Comparison of ENCODE assay signal across 30 cellular contexts in the genomic region with DNA sequence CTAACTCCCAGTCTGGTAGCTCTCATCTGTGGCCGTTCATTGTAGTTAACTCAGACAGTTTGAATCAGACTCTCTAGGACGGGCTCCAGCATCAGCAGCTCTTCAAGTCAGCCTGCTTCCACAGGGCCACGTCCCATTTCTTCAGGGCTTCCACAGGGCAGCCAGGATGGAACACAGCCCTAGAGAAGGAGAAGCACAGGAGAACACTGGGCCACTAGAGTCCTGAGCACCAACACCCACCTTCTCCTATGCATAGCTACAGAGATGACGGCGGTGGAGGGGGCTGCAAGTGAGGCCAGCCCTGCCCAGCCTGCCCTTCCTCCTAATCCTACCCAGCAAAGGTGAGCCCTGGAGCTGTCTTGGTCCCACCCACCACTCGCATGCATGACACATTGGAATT. TPM values are rescaled to one million over a fixed set of nuclear protein-coding genes. Genes with fewer than 3 reads are reported as not detected.
"Had no signal": no experiment of that assay in that cellular context is flagged by ENCODE, and none has a peak within 500 bp of the region (broad histone marks: within the 10 kb centered on the region; RNA-seq: fewer than 3 reads in every experiment).

No MANE protein-coding gene starts in this region.

- H3K9me3 Mint-ChIP-seq: activated B cell treated with CpG ODN at 0.5 μM for 24 hours; activated CD4-positive, alpha-beta memory T cell treated with anti-CD3 and anti-CD28 coated beads, Interleukin-2, amount 10 ng/mL, durations not matched to agents 7 days and 5 days; activated naive CD4-positive, alpha-beta T cell treated with anti-CD3 and anti-CD28 coated beads, Interleukin-2, amount 50 U/mL, for 72 hours; activated naive CD8-positive, alpha-beta T cell treated with anti-CD3 and anti-CD28 coated beads, Interleukin-2, amount 50 U/mL, for 24 hours; central memory CD8-positive, alpha-beta T cell; T-cell had no signal

- H3K9me3 ChIP-seq: ascending aorta, body of pancreas, MG63 had no signal

- H3K36me3 Mint-ChIP-seq: activated naive CD4-positive, alpha-beta T cell treated with anti-CD3 and anti-CD28 coated beads, Interleukin-2, amount 50 U/mL, for 72 hours; T-cell had no signal

- H3K27ac ChIP-seq: ascending aorta, body of pancreas, SK-N-MC had no signal

- H3K4me1 ChIP-seq: ascending aorta had no signal

- ATAC-seq: activated naive CD4-positive, alpha-beta T cell treated with anti-CD3 and anti-CD28 coated beads, Interleukin-2, amount 50 U/mL, for 72 hours; activated naive CD8-positive, alpha-beta T cell treated with anti-CD3 and anti-CD28 coated beads, Interleukin-2, amount 50 U/mL, for 24 hours; body of pancreas; T-cell had no signal

- H3K27me3 ChIP-seq: ascending aorta, body of pancreas had no signal

- DNase-seq: activated B cell treated with CpG ODN at 0.5 μM for 24 hours; activated CD4-positive, alpha-beta memory T cell treated with anti-CD3 and anti-CD28 coated beads, Interleukin-2, amount 10 ng/mL, durations not matched to agents 7 days and 5 days; activated CD4-positive, alpha-beta T cell treated with anti-CD3 and anti-CD28 coated beads for 1 hour; activated CD4-positive, alpha-beta T cell treated with anti-CD3 and anti-CD28 coated beads, Interleukin-2, amount 50 U/mL, for 1 hour; activated CD8-positive, alpha-beta memory T cell treated with anti-CD3 and anti-CD28 coated beads, Interleukin-2, amount 50 U/mL, for 48 hours; activated naive CD4-positive, alpha-beta T cell treated with Interleukin-2 at 50 U/mL for 16 hours; activated naive CD8-positive, alpha-beta T cell treated with anti-CD3 and anti-CD28 coated beads, Interleukin-2, amount 50 U/mL, for 24 hours; activated T-cell treated with anti-CD3 and anti-CD28 coated beads, Interleukin-2, amount 50 U/mL, for 1 hour; amniotic stem cell; body of pancreas; MG63; MV-4-11; NCI-H1105; NCI-H1436; NCI-H1694 treated with DMSO at 0.1 percent for 48 hours; NCI-H2029 treated with DMSO at 0.1 percent for 48 hours; NCI-H345; NCI-H510A; NCI-H526 treated with DMSO at 0.1 percent for 48 hours; NCI-H82; T-cell; T-helper 2 cell; T1000 had no signal

- H3K27ac Mint-ChIP-seq: activated B cell treated with CpG ODN at 0.5 μM for 24 hours; activated CD4-positive, alpha-beta memory T cell treated with anti-CD3 and anti-CD28 coated beads, Interleukin-2, amount 10 ng/mL, durations not matched to agents 7 days and 5 days; activated naive CD4-positive, alpha-beta T cell treated with anti-CD3 and anti-CD28 coated beads, Interleukin-2, amount 50 U/mL, for 72 hours; activated naive CD8-positive, alpha-beta T cell treated with anti-CD3 and anti-CD28 coated beads, Interleukin-2, amount 50 U/mL, for 24 hours; T-cell had no signal

- H3K4me3 ChIP-seq: ascending aorta, body of pancreas, MG63, SK-N-MC had no signal

- H3K36me3 ChIP-seq: ascending aorta, MG63 had no signal

- H3K4me3 Mint-ChIP-seq: activated B cell treated with CpG ODN at 0.5 μM for 24 hours; activated CD4-positive, alpha-beta memory T cell treated with anti-CD3 and anti-CD28 coated beads, Interleukin-2, amount 10 ng/mL, durations not matched to agents 7 days and 5 days; activated naive CD8-positive, alpha-beta T cell treated with anti-CD3 and anti-CD28 coated beads, Interleukin-2, amount 50 U/mL, for 24 hours; central memory CD8-positive, alpha-beta T cell; T-cell had no signal

RNA-seq across cellular contexts. Expression of a gene that starts 26.4 kb away (rescaled TPM):
- total RNA-seq: activated CD4-positive, alpha-beta memory T cell treated with anti-CD3 and anti-CD28 coated beads, Interleukin-2, amount 10 ng/mL, durations not matched to agents 7 days and 5 days; bronchial epithelial cell; OCI-LY7; RPMI7951 had no signal
